In the genomic region with DNA sequence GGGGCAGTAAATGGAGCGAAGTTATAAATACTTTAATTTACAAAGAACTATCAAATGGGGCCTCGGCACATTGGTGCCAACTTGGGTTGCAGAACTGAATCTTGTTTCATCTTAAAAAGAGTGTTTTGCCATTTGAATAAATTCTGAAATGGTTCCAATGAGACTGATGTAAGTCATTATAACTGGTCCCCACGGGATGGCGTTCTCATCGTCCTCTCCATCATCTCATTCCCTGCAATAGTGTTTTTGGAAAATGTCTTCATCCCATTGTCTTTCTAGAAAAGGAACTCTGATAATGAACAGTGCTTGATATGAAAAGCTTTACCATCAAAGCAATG, we compare ENCODE assay signal across 22 cellular contexts.
"Had no signal": no experiment of that assay in that cellular context is flagged by ENCODE, and none has a peak within 500 bp of the region (broad histone marks: within the 10 kb centered on the region; RNA-seq: fewer than 3 reads in every experiment).

No MANE protein-coding gene starts in this region.

- H3K36me3 ChIP-seq: colonic mucosa, heart right ventricle, neutrophil, right lobe of liver, thoracic aorta, transverse colon had no signal

- H3K27ac Mint-ChIP-seq: naive B cell; stimulated activated effector memory CD8-positive, alpha-beta T cell treated with anti-CD3 and anti-CD28 coated beads, Interleukin-12 subunit alpha, Interleukin-12 subunit beta, amount 100 ng/mL, for 72 hours had no signal

- DNase-seq: cerebellar nuclear complex; colonic mucosa; dermis blood vessel endothelial cell; effector CD4-positive, alpha-beta T cell; erythroblast; foreskin melanocyte; heart right ventricle; left ventricle myocardium superior; mesenchymal stem cell; naive B cell; psoas muscle; retina; right lobe of liver; stimulated activated CD4-positive, alpha-beta T cell treated with anti-CD3 and anti-CD28 coated beads, Interleukin-4, amount 100 ng/mL, for 1 hour; stimulated activated CD8-positive, alpha-beta memory T cell treated with anti-CD3 and anti-CD28 coated beads, Interleukin-4, amount 100 ng/mL, for 48 hours; stimulated activated naive CD8-positive, alpha-beta T cell treated with anti-CD3 and anti-CD28 coated beads, Interleukin-15, Interleukin-2, amounts not matched to agents 100 U/mL and 50 U/mL, for 24 hours; transverse colon had no signal

- H3K4me1 ChIP-seq: colonic mucosa, psoas muscle had no signal

- H3K27me3 ChIP-seq: colonic mucosa, heart right ventricle, neutrophil, right lobe of liver, transverse colon had no signal

- H3K9me3 Mint-ChIP-seq: endodermal cell; naive B cell; stimulated activated effector memory CD8-positive, alpha-beta T cell treated with anti-CD3 and anti-CD28 coated beads, Interleukin-12 subunit alpha, Interleukin-12 subunit beta, amount 100 ng/mL, for 72 hours had no signal

- ATAC-seq: heart right ventricle; left ventricle myocardium superior; psoas muscle; right lobe of liver; stimulated activated effector memory CD8-positive, alpha-beta T cell treated with anti-CD3 and anti-CD28 coated beads, Interleukin-12 subunit alpha, Interleukin-12 subunit beta, amount 100 ng/mL, for 72 hours; stimulated activated naive CD8-positive, alpha-beta T cell treated with anti-CD3 and anti-CD28 coated beads, Interleukin-15, Interleukin-2, amounts not matched to agents 100 U/mL and 50 U/mL, for 24 hours had no signal

- H3K4me3 ChIP-seq: colonic mucosa, heart right ventricle, lung, psoas muscle, right lobe of liver, thoracic aorta, transverse colon had no signal

- H3K4me1 Mint-ChIP-seq: naive B cell had no signal

- H3K4me3 Mint-ChIP-seq: endodermal cell; naive B cell; stimulated activated effector memory CD8-positive, alpha-beta T cell treated with anti-CD3 and anti-CD28 coated beads, Interleukin-12 subunit alpha, Interleukin-12 subunit beta, amount 100 ng/mL, for 72 hours had no signal

- H3K9me3 ChIP-seq: colonic mucosa, heart right ventricle, neutrophil, psoas muscle, right lobe of liver, thoracic aorta, transverse colon had no signal

- H3K27ac ChIP-seq: colonic mucosa, heart right ventricle, neutrophil, psoas muscle, right lobe of liver, thoracic aorta, transverse colon had no signal
